In genomic region chr5:157252741-157253465, GRCh38 we compare ENCODE assay signal across 8 cellular contexts. TPM values are rescaled to one million over a fixed set of nuclear protein-coding genes. Genes with fewer than 3 reads are reported as not detected.
DNase-seq lines count a peak whose midpoint lies in the region; ATAC-seq and TF ChIP-seq lines count a peak whose summit lies in the region.

No MANE protein-coding gene starts in this region.

- H2AFZ ChIP-seq in smooth muscle cell (ENCODE audit: low read depth) = no peak overlapping the region

- no peaks in the 10 kb centered on the region for H4K20me1 ChIP-seq in smooth muscle cell (ENCODE audit: low read depth)

- H3K36me3 Mint-ChIP-seq in activated naive CD8-positive, alpha-beta T cell treated with anti-CD3 and anti-CD28 coated beads, Interleukin-2, amount 10 ng/mL, durations not matched to agents 7 days and 5 days = peaks cover 84% of the 10 kb centered on the region

- TF ChIP-seq POLR2A in Peyer's patch (IDR thresholded peaks at IDR 0.05) = no peak

- peak overlapping the region; percentile 34 for H3K4me2 ChIP-seq in smooth muscle cell

- H3F3A ChIP-seq in smooth muscle cell (ENCODE audit: low read depth) = no peaks in the 10 kb centered on the region

- no peaks in the 10 kb centered on the region for H3K27me3 ChIP-seq in Peyer's patch
- no peaks in the 10 kb centered on the region for H3K27me3 ChIP-seq in smooth muscle cell (ENCODE audit: low read depth)

- H3K27me3 Mint-ChIP-seq in activated naive CD8-positive, alpha-beta T cell treated with anti-CD3 and anti-CD28 coated beads, Interleukin-2, amount 10 ng/mL, durations not matched to agents 7 days and 5 days = no peaks in the 10 kb centered on the region

- H3K4me3 Mint-ChIP-seq in activated naive CD8-positive, alpha-beta T cell treated with anti-CD3 and anti-CD28 coated beads, Interleukin-2, amount 10 ng/mL, durations not matched to agents 7 days and 5 days = peak overlapping the region; percentile 60

- ATAC-seq in GM18517 (IDR thresholded peaks at IDR 0.05; ENCODE audit: unreplicated experiment) = peak; percentile 87
- ATAC-seq in HG02623 (IDR thresholded peaks at IDR 0.05; ENCODE audit: unreplicated experiment) = peak; percentile 85
- ATAC-seq in activated naive CD8-positive, alpha-beta T cell treated with anti-CD3 and anti-CD28 coated beads, Interleukin-2, amount 10 ng/mL, durations not matched to agents 7 days and 5 days (ENCODE audit: low read depth) = peak; percentile 88

- H3K27ac Mint-ChIP-seq in activated naive CD8-positive, alpha-beta T cell treated with anti-CD3 and anti-CD28 coated beads, Interleukin-2, amount 10 ng/mL, durations not matched to agents 7 days and 5 days = peak overlapping the region; percentile 88

- TF ChIP-seq CTCF in Peyer's patch (IDR thresholded peaks at IDR 0.05) (no peak), smooth muscle cell (IDR thresholded peaks at IDR 0.05; ENCODE audit: borderline replicate concordance, insufficient read depth, poor library complexity, severe bottlenecking) (no peak)

- no peak overlapping the region for H3K9ac ChIP-seq in smooth muscle cell (ENCODE audit: low read depth)

- peak; percentile 52 to 71 (median 57) for DNase-seq in Peyer's patch
- DNase-seq in activated naive CD8-positive, alpha-beta T cell treated with anti-CD3 and anti-CD28 coated beads, Interleukin-2, amount 10 ng/mL, durations not matched to agents 7 days and 5 days = peak; percentile 70
- no peak for DNase-seq in smooth muscle cell (lab: John Stamatoyannopoulos, UW; ENCODE audit: unreplicated experiment)
- no peak for DNase-seq in NCI-H2029 (lab: John Stamatoyannopoulos, UW)
- DNase-seq in putamen (ENCODE audit: low spot score) = no peak
- no peak for DNase-seq in NCI-H524 (lab: John Stamatoyannopoulos, UW)

- H3K9me3 ChIP-seq in Peyer's patch = no peaks in the 10 kb centered on the region
- no peaks in the 10 kb centered on the region for H3K9me3 ChIP-seq in smooth muscle cell (replicated peaks; ENCODE audit: low read depth)

- 44% methylated on average over 4 of the region's 4 CpGs for WGBS in smooth muscle cell (ENCODE audit: low lambda C conversion rate)

- peaks cover 0 to 10% (median 2%) of the 10 kb centered on the region in 4 donors for H3K4me1 ChIP-seq in Peyer's patch
- H3K4me1 ChIP-seq in smooth muscle cell (ENCODE audit: low read depth) = no peaks in the 10 kb centered on the region

- H3K27ac ChIP-seq in Peyer's patch (peak overlapping the region; percentile 9 to 54 (median 34)), smooth muscle cell (ENCODE audit: low read depth) (peak overlapping the region; percentile 76)

- H3K4me3 ChIP-seq in Peyer's patch = no peak overlapping the region
- no peak overlapping the region for H3K4me3 ChIP-seq in smooth muscle cell

- H3K9me3 Mint-ChIP-seq in activated naive CD8-positive, alpha-beta T cell treated with anti-CD3 and anti-CD28 coated beads, Interleukin-2, amount 10 ng/mL, durations not matched to agents 7 days and 5 days = no peaks in the 10 kb centered on the region

- H3K36me3 ChIP-seq in Peyer's patch = no peaks in the 10 kb centered on the region
- no peaks in the 10 kb centered on the region for H3K36me3 ChIP-seq in smooth muscle cell (ENCODE audit: low read depth)

- POLR2A ChIA-PET in activated naive CD8-positive, alpha-beta T cell treated with anti-CD3 and anti-CD28 coated beads, Interleukin-2, amount 10 ng/mL, durations not matched to agents 7 days and 5 days (lab: Charles Lee) = interaction anchor here (0.5 to 4.7 kb wide), 18 partner anchors 10 to 110 kb away, joined by 3 to 68 read pairs (median 6); partner anchors contain the start of genes CYFIP2, ITK and MED7

- peaks cover 91% of the 10 kb centered on the region for H3K4me1 Mint-ChIP-seq in activated naive CD8-positive, alpha-beta T cell treated with anti-CD3 and anti-CD28 coated beads, Interleukin-2, amount 10 ng/mL, durations not matched to agents 7 days and 5 days

- H3K79me2 ChIP-seq in smooth muscle cell (ENCODE audit: low read depth) = no peaks in the 10 kb centered on the region

RNA-seq across cellular contexts. Expression of gene CYFIP2, which starts 13.0 kb away (rescaled TPM):
- 100 to 1,000 TPM in 1 of 4 donors, 10 to 100 TPM in 3; 46.5 to 155 (median 57.2) TPM for total RNA-seq in Peyer's patch
- total RNA-seq in activated naive CD8-positive, alpha-beta T cell treated with anti-CD3 and anti-CD28 coated beads, Interleukin-2, amount 10 ng/mL, durations not matched to agents 7 days and 5 days = 100 to 1,000 TPM; 458 to 480 TPM
- 9.7 and 17.8 TPM in 2 replicates for total RNA-seq in smooth muscle cell
- polyA plus RNA-seq in smooth muscle cell = 11.4 and 28.6 TPM in 2 replicates

Comparison
In these comparisons a context has a peak if more than half of its experiments do, and no peak if none do; other contexts are left out.
1. DNase-seq: peak in Peyer's patch (3 of 3) and activated naive CD8-positive, alpha-beta T cell treated with anti-CD3 and anti-CD28 coated beads, Interleukin-2, amount 10 ng/mL, durations not matched to agents 7 days and 5 days (single experiment); none in smooth muscle cell (single experiment), NCI-H2029 (single experiment), putamen (single experiment) and NCI-H524 (0 of 2).
2. Peak in every context shown above with its lines, with median percentiles within 50 percentile points of each other: ATAC-seq.